In the genomic region with DNA sequence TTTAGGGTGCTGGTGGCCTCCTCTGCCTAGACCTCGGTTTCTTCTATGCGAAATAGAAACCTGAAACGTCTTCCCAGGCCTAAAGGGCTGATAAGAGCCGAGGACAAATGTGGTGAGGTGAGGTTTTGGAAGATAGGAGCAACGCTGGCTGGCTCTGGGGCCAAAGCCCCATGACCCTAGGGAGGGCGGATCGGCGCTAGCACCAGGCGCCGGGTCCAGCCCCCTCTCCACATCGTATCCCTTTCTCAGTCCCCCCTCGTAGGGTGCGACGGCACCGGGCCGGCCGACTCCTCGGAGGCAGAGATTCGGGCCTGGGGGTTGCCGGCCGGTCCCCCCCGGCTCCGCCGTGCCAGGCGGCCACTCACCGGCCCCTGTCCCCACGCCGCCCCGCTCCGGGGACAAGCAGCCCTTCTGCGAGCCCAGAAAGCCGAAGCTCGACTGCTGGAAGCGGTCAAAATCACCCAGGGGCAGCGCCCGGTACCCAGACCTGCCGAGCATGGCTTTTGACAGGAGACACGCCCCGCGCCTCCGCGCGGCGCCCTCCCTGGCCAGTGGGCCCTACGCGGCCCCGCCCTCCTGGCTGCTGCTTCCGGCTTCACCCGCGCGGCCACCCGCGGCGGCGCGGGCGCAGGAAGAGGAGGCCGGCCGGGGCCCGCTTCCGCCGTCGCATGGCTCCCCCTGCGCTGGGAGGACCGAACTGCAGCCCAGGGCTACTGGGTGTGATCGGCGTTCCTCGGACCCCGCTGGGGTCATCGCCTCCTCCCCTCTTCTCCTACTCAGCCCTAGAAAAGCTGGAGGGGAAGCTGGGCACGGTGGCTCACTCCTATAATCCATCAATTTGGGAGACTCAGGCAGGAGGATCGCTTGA, we compare ENCODE assay signal across 8 cellular contexts. TPM values are rescaled to one million over a fixed set of nuclear protein-coding genes. Genes with fewer than 3 reads are reported as not detected.
A peak's percentile ranks its signal among the peaks of the same experiment; 100 is the strongest.
DNase-seq lines count a peak whose midpoint lies in the region; ATAC-seq and TF ChIP-seq lines count a peak whose summit lies in the region.

A gene with protein sequence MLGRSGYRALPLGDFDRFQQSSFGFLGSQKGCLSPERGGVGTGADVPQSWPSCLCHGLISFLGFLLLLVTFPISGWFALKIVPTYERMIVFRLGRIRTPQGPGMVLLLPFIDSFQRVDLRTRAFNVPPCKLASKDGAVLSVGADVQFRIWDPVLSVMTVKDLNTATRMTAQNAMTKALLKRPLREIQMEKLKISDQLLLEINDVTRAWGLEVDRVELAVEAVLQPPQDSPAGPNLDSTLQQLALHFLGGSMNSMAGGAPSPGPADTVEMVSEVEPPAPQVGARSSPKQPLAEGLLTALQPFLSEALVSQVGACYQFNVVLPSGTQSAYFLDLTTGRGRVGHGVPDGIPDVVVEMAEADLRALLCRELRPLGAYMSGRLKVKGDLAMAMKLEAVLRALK (minus strand): TSS at position 570 of the 868 bp plus-strand sequence. CDS start 72 bp downstream, at position 498.

- TF ChIP-seq CTCF in RWPE2 (IDR thresholded peaks at IDR 0.05; ENCODE audit: poor library complexity, severe bottlenecking) = peak; percentile 100
- TF ChIP-seq CTCF in fibroblast of pulmonary artery (IDR thresholded peaks at IDR 0.05; ENCODE audit: low read length, missing control alignments) = peak; percentile 57

- H3K27me3 Mint-ChIP-seq in activated T-helper 2 cell treated with anti-CD3 and anti-CD28 coated beads, Interferon-gamma antibody, Interleukin-2, Interleukin-4, amounts not matched to agents 10 μg/mL and 5 μg/mL and 100 μg/mL, durations not matched to agents 14 hours and 24 hours and 36 hours (ENCODE audit: low read depth) = no peaks in the 10 kb centered on the region
- no peaks in the 10 kb centered on the region for H3K27me3 Mint-ChIP-seq in natural killer cell treated with Interleukin-12 subunit alpha and Interleukin-12 subunit beta and Interleukin-15 and Interleukin-18, amount 100 ng/mL, for 72 hours

- H3K4me3 ChIP-seq in Karpas-422 (ENCODE audit: low read length) = peak within 1 kb of the TSS; percentile 80
- peak within 1 kb of the TSS; percentile 69 for H3K4me3 ChIP-seq in RWPE2 (ENCODE audit: severe bottlenecking)
- H3K4me3 ChIP-seq in fibroblast of pulmonary artery (replicated peaks; ENCODE audit: low read depth, low read length) = peak within 1 kb of the TSS; percentile 59

- H3K9me2 ChIP-seq in Karpas-422 (replicated peaks; ENCODE audit: insufficient read depth, low read length) = no peaks in the 10 kb centered on the region

- no peaks in the 10 kb centered on the region for H3K9me3 Mint-ChIP-seq in activated T-helper 2 cell treated with anti-CD3 and anti-CD28 coated beads, Interferon-gamma antibody, Interleukin-2, Interleukin-4, amounts not matched to agents 10 μg/mL and 5 μg/mL and 100 μg/mL, durations not matched to agents 14 hours and 24 hours and 36 hours
- H3K9me3 Mint-ChIP-seq in natural killer cell treated with Interleukin-12 subunit alpha and Interleukin-12 subunit beta and Interleukin-15 and Interleukin-18, amount 100 ng/mL, for 72 hours = no peaks in the 10 kb centered on the region

- peak within 1 kb of the TSS; percentile 60; the same call in 1 of the 2 replicates for H2AFZ ChIP-seq in Karpas-422 (ENCODE audit: low read length)

- H3K4me3 Mint-ChIP-seq in activated T-helper 2 cell treated with anti-CD3 and anti-CD28 coated beads, Interferon-gamma antibody, Interleukin-2, Interleukin-4, amounts not matched to agents 10 μg/mL and 5 μg/mL and 100 μg/mL, durations not matched to agents 14 hours and 24 hours and 36 hours (ENCODE audit: low read depth) = peak within 1 kb of the TSS; percentile 81
- peak within 1 kb of the TSS; percentile 77 for H3K4me3 Mint-ChIP-seq in natural killer cell treated with Interleukin-12 subunit alpha and Interleukin-12 subunit beta and Interleukin-15 and Interleukin-18, amount 100 ng/mL, for 72 hours

- H3K27ac ChIP-seq in Karpas-422 (ENCODE audit: low read length) (no peak within 1 kb of the TSS), RWPE2 (ENCODE audit: poor library complexity, severe bottlenecking) (peak within 1 kb of the TSS; percentile 72)

- H3K79me2 ChIP-seq in Karpas-422 (ENCODE audit: low read length) = peaks cover 24% of the 10 kb centered on the region

- H3K4me1 ChIP-seq in Karpas-422 (ENCODE audit: low read length) (peaks cover 39% of the 10 kb centered on the region), RWPE2 (ENCODE audit: insufficient read depth, poor library complexity, severe bottlenecking) (peaks cover 53% of the 10 kb centered on the region)

- peaks cover 35% of the 10 kb centered on the region for H3K4me1 Mint-ChIP-seq in activated T-helper 2 cell treated with anti-CD3 and anti-CD28 coated beads, Interferon-gamma antibody, Interleukin-2, Interleukin-4, amounts not matched to agents 10 μg/mL and 5 μg/mL and 100 μg/mL, durations not matched to agents 14 hours and 24 hours and 36 hours (ENCODE audit: low read depth)
- H3K4me1 Mint-ChIP-seq in natural killer cell treated with Interleukin-12 subunit alpha and Interleukin-12 subunit beta and Interleukin-15 and Interleukin-18, amount 100 ng/mL, for 72 hours (ENCODE audit: low read depth in 2 of 2) = peaks cover 25 to 35% of the 10 kb centered on the region in 2 donors

- H3K4me2 ChIP-seq in Karpas-422 (ENCODE audit: low read depth, low read length, poor library complexity, severe bottlenecking) = peak within 1 kb of the TSS; percentile 92

- no peaks in the 10 kb centered on the region for H3K36me3 ChIP-seq in Karpas-422 (ENCODE audit: insufficient read depth, low read length)
- H3K36me3 ChIP-seq in RWPE2 (ENCODE audit: low read depth) = peaks cover 4% of the 10 kb centered on the region; the same call in 1 of the 2 replicates

- DNase-seq in ELF-1 (ENCODE audit: low read depth, low spot score) (peak; percentile 95), Karpas-422 (peak; percentile 97), RWPE2 (ENCODE audit: low spot score) (peak; percentile 97), fibroblast of pulmonary artery (ENCODE audit: low read depth) (peak; percentile 94)
- DNase-seq in activated T-helper 2 cell treated with anti-CD3 and anti-CD28 coated beads, Interferon-gamma antibody, Interleukin-2, Interleukin-4, amounts not matched to agents 10 μg/mL and 5 μg/mL and 100 μg/mL, durations not matched to agents 14 hours and 24 hours and 36 hours (ENCODE audit: low spot score) = peak; percentile 93
- peak; percentile 96 for DNase-seq in natural killer cell treated with Interleukin-12 subunit alpha and Interleukin-12 subunit beta and Interleukin-15 and Interleukin-18, amount 100 ng/mL, for 72 hours (ENCODE audit: low spot score)
- peak; percentile 91 for DNase-seq in stimulated activated naive CD4-positive, alpha-beta T cell treated with Interleukin-2 at 50 U/mL for 16 hours (lab: John Stamatoyannopoulos, UW)

- peak within 1 kb of the TSS; percentile 76 for H3K9ac ChIP-seq in Karpas-422 (ENCODE audit: low read length)

- no peaks in the 10 kb centered on the region for H4K20me1 ChIP-seq in Karpas-422 (ENCODE audit: insufficient read depth, low read depth, low read length)

- intact Hi-C loops in activated T-helper 2 cell treated with anti-CD3 and anti-CD28 coated beads, Interferon-gamma antibody, Interleukin-2, Interleukin-4, amounts not matched to agents 10 μg/mL and 5 μg/mL and 100 μg/mL, durations not matched to agents 14 hours and 24 hours and 36 hours (cut with micrococcal nuclease) = loop anchor here (10.0 kb wide), 2 partner anchors 473 to 793 kb away; a partner anchor contains a TSS

- H3K36me3 Mint-ChIP-seq in activated T-helper 2 cell treated with anti-CD3 and anti-CD28 coated beads, Interferon-gamma antibody, Interleukin-2, Interleukin-4, amounts not matched to agents 10 μg/mL and 5 μg/mL and 100 μg/mL, durations not matched to agents 14 hours and 24 hours and 36 hours (ENCODE audit: low read depth) = peaks cover 11% of the 10 kb centered on the region
- H3K36me3 Mint-ChIP-seq in natural killer cell treated with Interleukin-12 subunit alpha and Interleukin-12 subunit beta and Interleukin-15 and Interleukin-18, amount 100 ng/mL, for 72 hours = no peaks in the 10 kb centered on the region

- H3K27ac Mint-ChIP-seq in activated T-helper 2 cell treated with anti-CD3 and anti-CD28 coated beads, Interferon-gamma antibody, Interleukin-2, Interleukin-4, amounts not matched to agents 10 μg/mL and 5 μg/mL and 100 μg/mL, durations not matched to agents 14 hours and 24 hours and 36 hours = peak within 1 kb of the TSS; percentile 85
- H3K27ac Mint-ChIP-seq in natural killer cell treated with Interleukin-12 subunit alpha and Interleukin-12 subunit beta and Interleukin-15 and Interleukin-18, amount 100 ng/mL, for 72 hours = peak within 1 kb of the TSS; percentile 77 to 84

- H3K27me3 ChIP-seq in Karpas-422 (ENCODE audit: low read length) (no peaks in the 10 kb centered on the region), RWPE2 (ENCODE audit: insufficient read depth, poor library complexity, severe bottlenecking) (no peaks in the 10 kb centered on the region)

- H3K9me3 ChIP-seq in Karpas-422 (ENCODE audit: low read length) (no peaks in the 10 kb centered on the region), RWPE2 (ENCODE audit: severe bottlenecking) (no peaks in the 10 kb centered on the region)

- ATAC-seq in GM21825 (IDR thresholded peaks at IDR 0.05; ENCODE audit: unreplicated experiment) = peak; percentile 58
- ATAC-seq in RWPE2 (ENCODE audit: low read depth) = peak; percentile 68
- peak; percentile 89 to 92 for ATAC-seq in natural killer cell treated with Interleukin-12 subunit alpha and Interleukin-12 subunit beta and Interleukin-15 and Interleukin-18, amount 100 ng/mL, for 72 hours

RNA-seq across cellular contexts. Expression of the gene that starts here (rescaled TPM):
- total RNA-seq in Karpas-422 (2014; rRNA removed; shearing (Covaris generic); ENCODE audit: low replicate concordance) = 2.3 and 5.4 TPM in 2 replicates
- total RNA-seq in activated T-helper 2 cell treated with anti-CD3 and anti-CD28 coated beads, Interferon-gamma antibody, Interleukin-2, Interleukin-4, amounts not matched to agents 10 μg/mL and 5 μg/mL and 100 μg/mL, durations not matched to agents 14 hours and 24 hours and 36 hours = 8.6 and 9.2 TPM in 2 replicates
- total RNA-seq in natural killer cell treated with Interleukin-12 subunit alpha and Interleukin-12 subunit beta and Interleukin-15 and Interleukin-18, amount 100 ng/mL, for 72 hours = 10 to 100 TPM; 14.3 to 17.9 TPM
